ENCODE assay signal across 24 cellular contexts in the genomic region with DNA sequence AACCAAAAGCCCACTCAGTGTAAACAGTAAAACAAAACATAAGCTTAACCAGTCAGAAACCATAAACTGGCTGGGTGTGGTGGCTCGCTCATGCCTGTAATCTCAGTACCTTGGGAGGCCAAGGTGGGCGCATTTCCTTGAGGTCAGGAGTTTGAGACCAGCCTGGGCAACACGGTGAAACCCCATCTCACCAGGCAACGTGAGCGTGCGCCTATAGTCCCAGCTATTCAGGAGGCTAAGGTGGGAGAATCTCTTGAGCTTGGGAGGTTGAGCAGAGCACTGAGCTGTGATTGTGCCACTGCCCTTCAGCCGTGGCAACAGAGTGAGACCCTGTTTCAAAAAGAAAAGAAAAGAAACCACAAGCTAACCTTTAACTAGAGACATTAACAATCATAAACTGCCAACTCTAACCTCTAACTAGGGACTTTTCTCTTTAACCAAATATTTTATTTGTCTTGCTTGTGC. TPM values are rescaled to one million over a fixed set of nuclear protein-coding genes. Genes with fewer than 3 reads are reported as not detected.
A peak's percentile ranks its signal among the peaks of the same experiment; 100 is the strongest.
DNase-seq lines count a peak whose midpoint lies in the region; ATAC-seq, FAIRE-seq and TF ChIP-seq lines count a peak whose summit lies in the region.
"Had no signal": no experiment of that assay in that cellular context is flagged by ENCODE, and none has a peak within 500 bp of the region (broad histone marks: within the 10 kb centered on the region; RNA-seq: fewer than 3 reads in every experiment).

No MANE protein-coding gene starts in this region.

- no peak overlapping the region for H2AFZ ChIP-seq in MM.1S (ENCODE audit: low read length)

- H3K4me1 ChIP-seq in MM.1S (ENCODE audit: low read length), result no peaks in the 10 kb centered on the region
- H3K4me1 ChIP-seq: body of pancreas, gastrocnemius medialis, spleen, stomach, upper lobe of left lung had no signal

- DNase-seq in GM19239 (ENCODE audit: insufficient read length, low spot score), result no peak
- peak; percentile 93 for DNase-seq in renal cortical epithelial cell (ENCODE audit: low read depth)
- DNase-seq in MM.1S, result no peak
- DNase-seq in NK-92 treated with Interleukin-12 subunit alpha and Interleukin-12 subunit beta, amount 100 ng/mL, for 24 hours (lab: John Stamatoyannopoulos, UW), result no peak
- DNase-seq in AML-193 (lab: John Stamatoyannopoulos, UW), result no peak
- DNase-seq: activated CD4-positive, alpha-beta T cell treated with anti-CD3 and anti-CD28 coated beads for 48 hours; activated CD8-positive, alpha-beta memory T cell treated with anti-CD3 and anti-CD28 coated beads, Interleukin-2, amount 10 ng/mL, durations not matched to agents 7 days and 5 days; body of pancreas; effector CD4-positive, alpha-beta T cell; gastrocnemius medialis; KG1; kidney; naive B cell; NCI-H226; NCI-H82; occipital lobe; PC-3; spleen; stomach; T-helper 1 cell; upper lobe of left lung had no signal

- no peaks in the 10 kb centered on the region for H3K36me3 ChIP-seq in MM.1S (replicated peaks; ENCODE audit: insufficient read depth, low read length)
- H3K36me3 ChIP-seq: esophagus muscularis mucosa, gastrocnemius medialis, spleen, stomach, upper lobe of left lung had no signal

- no peaks in the 10 kb centered on the region for H3K9me3 ChIP-seq in MM.1S (replicated peaks; ENCODE audit: insufficient read depth, low read length)
- H3K9me3 ChIP-seq: body of pancreas, esophagus muscularis mucosa, gastrocnemius medialis, spleen, stomach, upper lobe of left lung had no signal

- no peaks in the 10 kb centered on the region for H3F3A ChIP-seq in MM.1S (ENCODE audit: insufficient read depth, low read length)

- TF ChIP-seq CTCF in MM.1S (IDR thresholded peaks at IDR 0.05; ENCODE audit: low read length), result no peak

- no peak overlapping the region for H3K4me2 ChIP-seq in MM.1S (ENCODE audit: low read depth, low read length)

- no peaks in the 10 kb centered on the region for H3K9me2 ChIP-seq in MM.1S (replicated peaks; ENCODE audit: insufficient read depth, low read length)

- H3K9ac ChIP-seq in MM.1S (ENCODE audit: low read length), result no peak overlapping the region

- no peaks in the 10 kb centered on the region for H4K20me1 ChIP-seq in MM.1S (ENCODE audit: insufficient read depth, low read length)

- FAIRE-seq in GM19239 (lab: Jason Lieb, UNC), result peak; percentile 37
- FAIRE-seq: kidney had no signal

- no peak overlapping the region for H3K4me3 ChIP-seq in MM.1S (ENCODE audit: low read length)
- H3K4me3 ChIP-seq: body of pancreas, esophagus muscularis mucosa, gastrocnemius medialis, spleen, stomach, upper lobe of left lung had no signal

- H3K79me2 ChIP-seq in MM.1S (ENCODE audit: low read length), result no peaks in the 10 kb centered on the region

- H3K27me3 ChIP-seq in MM.1S (replicated peaks; ENCODE audit: insufficient read depth, low read length), result no peaks in the 10 kb centered on the region
- H3K27me3 ChIP-seq: body of pancreas, esophagus muscularis mucosa, gastrocnemius medialis, spleen, stomach, upper lobe of left lung had no signal

- no peak overlapping the region for H3K27ac ChIP-seq in MM.1S (ENCODE audit: low read length)
- H3K27ac ChIP-seq: body of pancreas, esophagus muscularis mucosa, gastrocnemius medialis, spleen, stomach, upper lobe of left lung had no signal

- ATAC-seq in HG02678 (IDR thresholded peaks at IDR 0.05; ENCODE audit: unreplicated experiment) (peak; percentile 59), HG03432 (IDR thresholded peaks at IDR 0.05; ENCODE audit: unreplicated experiment) (peak; percentile 58)
- ATAC-seq: activated CD8-positive, alpha-beta memory T cell treated with anti-CD3 and anti-CD28 coated beads, Interleukin-2, amount 10 ng/mL, durations not matched to agents 7 days and 5 days; body of pancreas; gastrocnemius medialis; PC-3 had no signal

RNA-seq across cellular contexts. Expression of gene PRRC2C, which starts 13.1 kb away (rescaled TPM):
- 37.2 and 145 TPM in 2 replicates for total RNA-seq in renal cortical epithelial cell
